24 cellular contexts compared by ENCODE assay signal in genomic region chr18:78582131-78582789, GRCh38.
DNase-seq lines count a peak whose midpoint lies in the region; ATAC-seq and TF ChIP-seq lines count a peak whose summit lies in the region.
"Had no signal": no experiment of that assay in that cellular context is flagged by ENCODE, and none has a peak within 500 bp of the region (broad histone marks: within the 10 kb centered on the region; RNA-seq: fewer than 3 reads in every experiment).

No MANE protein-coding gene starts in this region.

- no peak overlapping the region for H2BK12ac ChIP-seq in neuronal stem cell (ENCODE audit: low read length)

- no peak overlapping the region for H2BK15ac ChIP-seq in neuronal stem cell (ENCODE audit: low read length)

- TF ChIP-seq CTCF in coronary artery (IDR thresholded peaks at IDR 0.05) = no peak

- H3K14ac ChIP-seq in neuronal stem cell (ENCODE audit: low read length) = no peak overlapping the region

- no peaks in the 10 kb centered on the region for H4K20me1 ChIP-seq in BLaER1

- no peak overlapping the region for H3K4ac ChIP-seq in neuronal stem cell (ENCODE audit: low read length)

- H3K4me2 ChIP-seq in BLaER1 (peak overlapping the region; percentile 49), neuronal stem cell (ENCODE audit: insufficient read depth, low read length, poor library complexity, severe bottlenecking) (no peak overlapping the region)

- H3K36me3 ChIP-seq in BLaER1 = no peaks in the 10 kb centered on the region
- H3K36me3 ChIP-seq in neuronal stem cell (replicated peaks in 1 of 2; ENCODE audit: control insufficient read depth in 2 of 2, insufficient read depth in 2 of 2, low read length in 2 of 2) = no peaks in the 10 kb centered on the region

- DNase-seq in NCI-H1694 treated with DMSO at 0.1 percent for 48 hours (lab: John Stamatoyannopoulos, UW) (peak; percentile 4), NCI-H1694 (lab: John Stamatoyannopoulos, UW) (no peak), coronary artery (ENCODE audit: low spot score) (peak; percentile 68), neuronal stem cell (ENCODE audit: low spot score) (no peak), globus pallidus (ENCODE audit: low spot score) (no peak), SHP77 (lab: John Stamatoyannopoulos, UW) (no peak)
- DNase-seq: CD4-positive, CD25-positive, alpha-beta regulatory T cell; DMS153; GM23248; KBM-7; NCI-H1048; NCI-H1417; NCI-H187; NCI-H2081 treated with DMSO at 0.1 percent for 48 hours; NCI-H2171; NCI-H226; NCI-H510A; NCI-H69 had no signal

- H3K9ac ChIP-seq in BLaER1 (no peak overlapping the region), neuronal stem cell (ENCODE audit: low read depth, low read length, poor library complexity) (no peak overlapping the region)
- H3K9ac ChIP-seq: GM23248 had no signal

- no peak overlapping the region for H2BK120ac ChIP-seq in neuronal stem cell (ENCODE audit: low read depth, low read length)

- no peak for ATAC-seq in HG03025 (IDR thresholded peaks at IDR 0.05; ENCODE audit: low FRiP score, unreplicated experiment)
- ATAC-seq: Panc1, SK-N-SH treated with all-trans-retinoic acid at 6 μM for 48 hours had no signal

- no peak overlapping the region for H2BK5ac ChIP-seq in neuronal stem cell (ENCODE audit: low read length)

- H2AFZ ChIP-seq in neuronal stem cell (ENCODE audit: low read length) = no peak overlapping the region
- H2AFZ ChIP-seq: GM23248 had no signal

- peaks cover 12% of the 10 kb centered on the region; the same call in 1 of the 2 replicates for H3K9me3 ChIP-seq in BLaER1
- H3K9me3 ChIP-seq in neuronal stem cell (replicated peaks in 1 of 2; ENCODE audit: control insufficient read depth in 2 of 2, insufficient read depth in 1 of 2, low read depth in 1 of 2, low read length in 2 of 2) = no peaks in the 10 kb centered on the region

- H3K23ac ChIP-seq in neuronal stem cell (ENCODE audit: low read depth, low read length, poor library complexity) = no peak overlapping the region

- H3K4me3 ChIP-seq in BLaER1 (no peak overlapping the region), coronary artery (no peak overlapping the region), neuronal stem cell (ENCODE audit: low read length in 2 of 2) (no peak overlapping the region)
- H3K4me3 ChIP-seq: GM23248 had no signal

- H3K27me3 ChIP-seq in BLaER1 (no peaks in the 10 kb centered on the region), neuronal stem cell (ENCODE audit: control insufficient read depth in 3 of 3, insufficient read depth in 3 of 3, low read depth in 1 of 3, low read length in 3 of 3) (no peaks in the 10 kb centered on the region)

- H4K8ac ChIP-seq in neuronal stem cell (ENCODE audit: low read depth, low read length) = no peak overlapping the region

- no peaks in the 10 kb centered on the region for H3K79me1 ChIP-seq in neuronal stem cell (ENCODE audit: low read depth, low read length)

- H3K4me1 ChIP-seq in BLaER1 (peaks cover 64% of the 10 kb centered on the region), neuronal stem cell (ENCODE audit: control insufficient read depth in 2 of 2, insufficient read depth in 1 of 2, low read depth in 1 of 2, low read length in 2 of 2) (no peaks in the 10 kb centered on the region)

- no peak overlapping the region for H3K27ac ChIP-seq in BLaER1
- H3K27ac ChIP-seq in coronary artery = no peak overlapping the region
- H3K27ac ChIP-seq in neuronal stem cell (replicated peaks; ENCODE audit: low read length) = no peak overlapping the region
- H3K27ac ChIP-seq: 22Rv1, GM23248, RWPE1 had no signal

- peak overlapping the region; percentile 27 for H3K18ac ChIP-seq in neuronal stem cell (ENCODE audit: low read length)

- no CpG with 5 or more reads among the region's 25 CpGs for WGBS in neuronal stem cell (ENCODE audit: extremely low coverage in 2 of 2, insufficient read length in 2 of 2, insufficient replicate concordance in 1 of 2), 2 donors

- H4K91ac ChIP-seq in neuronal stem cell (ENCODE audit: low read depth, low read length, poor library complexity) = no peak overlapping the region

- H2AK5ac ChIP-seq in neuronal stem cell (ENCODE audit: low read depth, low read length) = no peak overlapping the region

Comparison
In these comparisons a context has a peak if more than half of its experiments do, and no peak if none do; other contexts are left out.
1. DNase-seq: peak in NCI-H1694 treated with DMSO at 0.1 percent for 48 hours (single experiment) and coronary artery (single experiment); none in NCI-H1694 (single experiment), neuronal stem cell (single experiment), globus pallidus (single experiment) and SHP77 (0 of 2).